In genomic region chr1:207004931-207005830, GRCh38 we compare ENCODE assay signal across 8 cellular contexts. TPM values are rescaled to one million over a fixed set of nuclear protein-coding genes. Genes with fewer than 3 reads are reported as not detected.
DNase-seq lines count a peak whose midpoint lies in the region; ATAC-seq, FAIRE-seq and TF ChIP-seq lines count a peak whose summit lies in the region.

No MANE protein-coding gene starts in this region.

- intact Hi-C loops in activated CD4-positive, alpha-beta memory T cell treated with anti-CD3 and anti-CD28 coated beads for 36 hours (cut with micrococcal nuclease): loop anchor here (2.0 kb wide), 1 partner anchor 74 kb away; no protein-coding TSS in a partner anchor

- CTCF ChIA-PET in activated CD4-positive, alpha-beta memory T cell treated with anti-CD3 and anti-CD28 coated beads for 36 hours (lab: Charles Lee): interaction anchor here (0.6 to 3.7 kb wide), 20 partner anchors 9 to 495 kb away, joined by 3 to 16 read pairs (median 4); partner anchors contain the start of genes C1orf116 and FCAMR

- peaks cover 7% of the 10 kb centered on the region for H3K27me3 Mint-ChIP-seq in activated CD4-positive, alpha-beta memory T cell treated with anti-CD3 and anti-CD28 coated beads for 36 hours
- peaks cover 10% of the 10 kb centered on the region for H3K27me3 Mint-ChIP-seq in neural progenitor cell (ENCODE audit: insufficient read depth, low read depth)

- no peaks in the 10 kb centered on the region for H3K36me3 ChIP-seq in fibroblast of lung (ENCODE audit: control insufficient read depth, insufficient read depth, low read length)
- no peaks in the 10 kb centered on the region for H3K36me3 ChIP-seq in neural progenitor cell

- H3K4me3 Mint-ChIP-seq in activated CD4-positive, alpha-beta memory T cell treated with anti-CD3 and anti-CD28 coated beads for 36 hours: no peak overlapping the region
- H3K4me3 Mint-ChIP-seq in neural progenitor cell: no peak overlapping the region

- POLR2A ChIA-PET in activated CD4-positive, alpha-beta memory T cell treated with anti-CD3 and anti-CD28 coated beads for 36 hours (lab: Charles Lee): no interaction called here

- H3K27ac ChIP-seq in fibroblast of lung (ENCODE audit: insufficient read depth, low read length) (no peak overlapping the region), neural progenitor cell (no peak overlapping the region)

- H3K9me3 Mint-ChIP-seq in activated CD4-positive, alpha-beta memory T cell treated with anti-CD3 and anti-CD28 coated beads for 36 hours: no peaks in the 10 kb centered on the region
- H3K9me3 Mint-ChIP-seq in neural progenitor cell: no peaks in the 10 kb centered on the region

- H3K79me2 ChIP-seq in fibroblast of lung (ENCODE audit: control insufficient read depth, insufficient read depth, low read length) (no peaks in the 10 kb centered on the region), neural progenitor cell (ENCODE audit: low read depth) (no peaks in the 10 kb centered on the region)

- H2AFZ ChIP-seq in fibroblast of lung (ENCODE audit: low read length) (no peak overlapping the region), neural progenitor cell (replicated peaks) (peak overlapping the region; percentile 58)

- peaks cover 2% of the 10 kb centered on the region for H3K4me1 Mint-ChIP-seq in activated CD4-positive, alpha-beta memory T cell treated with anti-CD3 and anti-CD28 coated beads for 36 hours (ENCODE audit: low read depth)
- peaks cover 18% of the 10 kb centered on the region for H3K4me1 Mint-ChIP-seq in neural progenitor cell

- H3K9me3 ChIP-seq in fibroblast of lung (ENCODE audit: control insufficient read depth, insufficient read depth, low read depth, low read length) (no peaks in the 10 kb centered on the region), neural progenitor cell (ENCODE audit: low read depth) (no peaks in the 10 kb centered on the region)

- no peaks in the 10 kb centered on the region for H3K4me1 ChIP-seq in fibroblast of lung (ENCODE audit: control insufficient read depth, extremely low read depth, insufficient read depth, low read length)
- peaks cover 15% of the 10 kb centered on the region for H3K4me1 ChIP-seq in neural progenitor cell

- H3K36me3 Mint-ChIP-seq in activated CD4-positive, alpha-beta memory T cell treated with anti-CD3 and anti-CD28 coated beads for 36 hours: no peaks in the 10 kb centered on the region
- H3K36me3 Mint-ChIP-seq in neural progenitor cell: no peaks in the 10 kb centered on the region

- ATAC-seq in GM21423 (IDR thresholded peaks at IDR 0.05; ENCODE audit: unreplicated experiment) (no peak), HG02623 (IDR thresholded peaks at IDR 0.05; ENCODE audit: unreplicated experiment) (no peak)

- H3K9ac ChIP-seq in fibroblast of lung (ENCODE audit: insufficient read depth, low read length) (no peak overlapping the region), neural progenitor cell (no peak overlapping the region)

- peak; percentile 75 to 85 for TF ChIP-seq CTCF in fibroblast of lung (conservative IDR thresholded peaks at IDR 0.05 in 1 of 2, IDR thresholded peaks at IDR 0.05 in 1 of 2; ENCODE audit: low read depth in 1 of 2, low read length in 2 of 2)
- peak; percentile 73 for TF ChIP-seq CTCF in neural progenitor cell (IDR thresholded peaks at IDR 0.05)

- H3K27ac Mint-ChIP-seq in activated CD4-positive, alpha-beta memory T cell treated with anti-CD3 and anti-CD28 coated beads for 36 hours: no peak overlapping the region
- peak overlapping the region; percentile 10 for H3K27ac Mint-ChIP-seq in neural progenitor cell

- H3K4me3 ChIP-seq in fibroblast of lung (replicated peaks in 1 of 4; ENCODE audit: control extremely low read depth in 1 of 4, insufficient read depth in 1 of 4, low read depth in 3 of 4, low read length in 4 of 4) (no peak overlapping the region), neural progenitor cell (no peak overlapping the region)

- peak; percentile 53 for FAIRE-seq in GM18507 (lab: Jason Lieb, UNC)

- no peaks in the 10 kb centered on the region for H4K20me1 ChIP-seq in fibroblast of lung (ENCODE audit: control insufficient read depth, extremely low read depth, insufficient read depth, low read length)
- no peaks in the 10 kb centered on the region for H4K20me1 ChIP-seq in neural progenitor cell (ENCODE audit: low read depth)

- H3K4me2 ChIP-seq in fibroblast of lung (ENCODE audit: extremely low read depth, insufficient read depth, low read length) (no peak overlapping the region), neural progenitor cell (no peak overlapping the region)

- H3F3A ChIP-seq in neural progenitor cell (ENCODE audit: low read depth): peaks cover 15% of the 10 kb centered on the region

- DNase-seq in AML-193 (lab: John Stamatoyannopoulos, UW) (peak; percentile 22 to 35), GM18507 (ENCODE audit: extremely low spot score, insufficient read length, low read depth) (peak; percentile 8), NCI-H2196 (lab: John Stamatoyannopoulos, UW; ENCODE audit: unreplicated experiment) (peak; percentile 68), fibroblast of lung (ENCODE audit: low read depth in 2 of 2) (peak; percentile 63 to 80), neural progenitor cell (ENCODE audit: low spot score) (peak; percentile 78)
- peak; percentile 51 for DNase-seq in activated CD4-positive, alpha-beta memory T cell treated with anti-CD3 and anti-CD28 coated beads for 36 hours

- no peaks in the 10 kb centered on the region for H3K27me3 ChIP-seq in fibroblast of lung (ENCODE audit: control insufficient read depth, insufficient read depth, low read length)
- no peaks in the 10 kb centered on the region for H3K27me3 ChIP-seq in neural progenitor cell

RNA-seq across cellular contexts. Expression of gene C1orf116, which starts 27.4 kb away (rescaled TPM):
- not detected for total RNA-seq in activated CD4-positive, alpha-beta memory T cell treated with anti-CD3 and anti-CD28 coated beads for 36 hours
- total RNA-seq in fibroblast of lung (not detected in 2 replicates), neural progenitor cell (ENCODE audit: low replicate concordance) (0.04 and 0.56 TPM in 2 replicates)
- 0.01 and 0.06 TPM in 2 replicates for polyA plus RNA-seq in fibroblast of lung
- 0.03 and 0.05 TPM in 2 replicates for polyA plus RNA-seq in fibroblast of lung (2012)
- polyA minus RNA-seq in fibroblast of lung (ENCODE audit: low replicate concordance): 0.85 TPM in 1 of 2 replicates, not detected in the other

RNA-seq across cellular contexts. Expression of gene FCAMR, which starts 34.9 kb away (rescaled TPM):
- not detected for total RNA-seq in activated CD4-positive, alpha-beta memory T cell treated with anti-CD3 and anti-CD28 coated beads for 36 hours
- not detected in 2 replicates for total RNA-seq in fibroblast of lung
- not detected in 2 replicates for polyA plus RNA-seq in fibroblast of lung
- polyA plus RNA-seq in fibroblast of lung (2012): not detected in 2 replicates
- not detected in 2 replicates for polyA minus RNA-seq in fibroblast of lung (ENCODE audit: low replicate concordance)
- total RNA-seq in neural progenitor cell (ENCODE audit: low replicate concordance): not detected in 2 replicates

RNA-seq across cellular contexts. Expression of gene YOD1, which starts 45.8 kb away (rescaled TPM):
- total RNA-seq in activated CD4-positive, alpha-beta memory T cell treated with anti-CD3 and anti-CD28 coated beads for 36 hours: 1 to 10 TPM; 6.3 to 7.2 TPM
- 5.6 and 6.2 TPM in 2 replicates for total RNA-seq in fibroblast of lung
- polyA plus RNA-seq in fibroblast of lung: 2.5 and 3.0 TPM in 2 replicates
- polyA plus RNA-seq in fibroblast of lung (2012): 2.2 and 2.6 TPM in 2 replicates
- polyA minus RNA-seq in fibroblast of lung (ENCODE audit: low replicate concordance): 0.63 and 0.79 TPM in 2 replicates
- 17.7 and 27.0 TPM in 2 replicates for total RNA-seq in neural progenitor cell (ENCODE audit: low replicate concordance)

RNA-seq across cellular contexts. Expression of gene PFKFB2, which starts 47.9 kb away (rescaled TPM):
- 1 to 10 TPM; 2.1 to 2.5 TPM for total RNA-seq in activated CD4-positive, alpha-beta memory T cell treated with anti-CD3 and anti-CD28 coated beads for 36 hours
- total RNA-seq in fibroblast of lung (6.2 and 7.6 TPM in 2 replicates), neural progenitor cell (ENCODE audit: low replicate concordance) (6.0 and 10.0 TPM in 2 replicates)
- 1.5 and 3.2 TPM in 2 replicates for polyA plus RNA-seq in fibroblast of lung
- 1.2 and 2.8 TPM in 2 replicates for polyA plus RNA-seq in fibroblast of lung (2012)
- polyA minus RNA-seq in fibroblast of lung (ENCODE audit: low replicate concordance): 1.2 and 1.5 TPM in 2 replicates

RNA-seq across cellular contexts. Expression of gene PIGR, which starts 58.9 kb away (rescaled TPM):
- under 1 TPM; 0.10 TPM for total RNA-seq in activated CD4-positive, alpha-beta memory T cell treated with anti-CD3 and anti-CD28 coated beads for 36 hours
- total RNA-seq in fibroblast of lung (not detected in 2 replicates), neural progenitor cell (ENCODE audit: low replicate concordance) (not detected in 2 replicates)
- not detected in 2 replicates for polyA plus RNA-seq in fibroblast of lung
- not detected in 2 replicates for polyA plus RNA-seq in fibroblast of lung (2012)
- not detected in 2 replicates for polyA minus RNA-seq in fibroblast of lung (ENCODE audit: low replicate concordance)

Comparison
In these comparisons a context has a peak if more than half of its experiments do, and no peak if none do; other contexts are left out.
1. DNase-seq: peak in every context shown above with its lines; median percentile 78 in neural progenitor cell; 72 in fibroblast of lung; 68 in NCI-H2196; 51 in activated CD4-positive, alpha-beta memory T cell treated with anti-CD3 and anti-CD28 coated beads for 36 hours; 28 in AML-193; 8 in GM18507.